1 cellular context compared by ENCODE assay signal in the genomic region with DNA sequence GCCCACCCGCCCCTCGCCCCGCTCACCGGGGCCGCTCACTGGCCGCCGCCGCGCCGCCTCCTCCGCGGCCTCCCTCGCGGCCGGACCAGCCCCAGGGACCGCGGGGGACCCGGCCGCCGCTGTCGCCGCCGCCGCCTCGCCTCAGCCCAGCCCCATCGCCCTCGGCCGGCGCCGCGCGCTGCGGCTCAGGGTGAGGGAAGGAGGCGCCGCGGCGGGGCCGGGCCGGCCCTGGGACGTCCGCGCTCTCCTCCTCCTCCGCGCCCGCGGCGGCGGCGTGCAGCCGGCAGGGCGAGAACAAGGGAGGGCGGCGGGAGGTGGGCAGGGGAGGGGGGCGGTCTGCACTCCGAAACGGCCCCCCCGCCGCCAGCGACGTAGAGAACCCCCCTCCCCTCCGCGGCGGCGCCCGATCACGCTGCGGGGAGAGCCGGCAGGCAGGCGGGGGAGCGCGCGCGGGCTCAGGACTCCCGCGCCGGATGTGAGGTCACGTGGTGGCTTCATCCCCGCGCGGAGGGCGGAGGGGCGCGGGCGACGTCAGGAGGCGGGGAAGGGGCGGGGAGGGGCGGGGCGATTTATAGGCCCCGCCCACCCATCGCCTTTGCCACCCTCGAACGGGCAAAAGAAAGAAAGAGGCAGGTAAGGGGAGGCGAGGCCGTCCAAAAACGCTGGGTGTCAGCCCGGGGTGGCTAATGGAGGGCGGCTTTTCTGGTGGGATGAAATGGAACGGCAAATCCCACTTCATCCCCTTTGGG.
TF ChIP-seq lines count a peak whose summit lies in the region.

A gene (minus strand): TSS at position 463 of the 749 bp plus-strand sequence. CDS start 24,812 bp downstream, outside the sequence.

TF ChIP-seq in K562, 482 proteins besides CTCF, POLR2A, EP300 and RAD21 (continued from another document):
- TF ChIP-seq SIN3A (IDR thresholded peaks at IDR 0.05; ENCODE audit: borderline replicate concordance in 2 of 2, control insufficient read depth in 1 of 2, low read depth in 2 of 2, low read length in 2 of 2) = peak; percentile 9 to 42; a peak in 1 of 4 replicates
- TF ChIP-seq, protein P1, sequence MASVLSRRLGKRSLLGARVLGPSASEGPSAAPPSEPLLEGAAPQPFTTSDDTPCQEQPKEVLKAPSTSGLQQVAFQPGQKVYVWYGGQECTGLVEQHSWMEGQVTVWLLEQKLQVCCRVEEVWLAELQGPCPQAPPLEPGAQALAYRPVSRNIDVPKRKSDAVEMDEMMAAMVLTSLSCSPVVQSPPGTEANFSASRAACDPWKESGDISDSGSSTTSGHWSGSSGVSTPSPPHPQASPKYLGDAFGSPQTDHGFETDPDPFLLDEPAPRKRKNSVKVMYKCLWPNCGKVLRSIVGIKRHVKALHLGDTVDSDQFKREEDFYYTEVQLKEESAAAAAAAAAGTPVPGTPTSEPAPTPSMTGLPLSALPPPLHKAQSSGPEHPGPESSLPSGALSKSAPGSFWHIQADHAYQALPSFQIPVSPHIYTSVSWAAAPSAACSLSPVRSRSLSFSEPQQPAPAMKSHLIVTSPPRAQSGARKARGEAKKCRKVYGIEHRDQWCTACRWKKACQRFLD (CRISPR knock-in tag; IDR thresholded peaks at IDR 0.05) = peak; percentile 35; the same call in 1 of the 2 replicates
- TF ChIP-seq POLR2G (IDR thresholded peaks at IDR 0.05; ENCODE audit: low read depth, low read length) = peak; percentile 85
- TF ChIP-seq, protein P2, sequence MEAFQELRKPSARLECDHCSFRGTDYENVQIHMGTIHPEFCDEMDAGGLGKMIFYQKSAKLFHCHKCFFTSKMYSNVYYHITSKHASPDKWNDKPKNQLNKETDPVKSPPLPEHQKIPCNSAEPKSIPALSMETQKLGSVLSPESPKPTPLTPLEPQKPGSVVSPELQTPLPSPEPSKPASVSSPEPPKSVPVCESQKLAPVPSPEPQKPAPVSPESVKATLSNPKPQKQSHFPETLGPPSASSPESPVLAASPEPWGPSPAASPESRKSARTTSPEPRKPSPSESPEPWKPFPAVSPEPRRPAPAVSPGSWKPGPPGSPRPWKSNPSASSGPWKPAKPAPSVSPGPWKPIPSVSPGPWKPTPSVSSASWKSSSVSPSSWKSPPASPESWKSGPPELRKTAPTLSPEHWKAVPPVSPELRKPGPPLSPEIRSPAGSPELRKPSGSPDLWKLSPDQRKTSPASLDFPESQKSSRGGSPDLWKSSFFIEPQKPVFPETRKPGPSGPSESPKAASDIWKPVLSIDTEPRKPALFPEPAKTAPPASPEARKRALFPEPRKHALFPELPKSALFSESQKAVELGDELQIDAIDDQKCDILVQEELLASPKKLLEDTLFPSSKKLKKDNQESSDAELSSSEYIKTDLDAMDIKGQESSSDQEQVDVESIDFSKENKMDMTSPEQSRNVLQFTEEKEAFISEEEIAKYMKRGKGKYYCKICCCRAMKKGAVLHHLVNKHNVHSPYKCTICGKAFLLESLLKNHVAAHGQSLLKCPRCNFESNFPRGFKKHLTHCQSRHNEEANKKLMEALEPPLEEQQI (IDR thresholded peaks at IDR 0.05) = no peak
- TF ChIP-seq ZBTB17 (CRISPR knock-in tag; IDR thresholded peaks at IDR 0.05) = no peak
- peak; percentile 69; the same call in 1 of the 2 replicates for TF ChIP-seq SP1 (CRISPR knock-in tag; IDR thresholded peaks at IDR 0.05)
- TF ChIP-seq BACH1 (tag; IDR thresholded peaks at IDR 0.05) = no peak
- TF ChIP-seq, protein P3, sequence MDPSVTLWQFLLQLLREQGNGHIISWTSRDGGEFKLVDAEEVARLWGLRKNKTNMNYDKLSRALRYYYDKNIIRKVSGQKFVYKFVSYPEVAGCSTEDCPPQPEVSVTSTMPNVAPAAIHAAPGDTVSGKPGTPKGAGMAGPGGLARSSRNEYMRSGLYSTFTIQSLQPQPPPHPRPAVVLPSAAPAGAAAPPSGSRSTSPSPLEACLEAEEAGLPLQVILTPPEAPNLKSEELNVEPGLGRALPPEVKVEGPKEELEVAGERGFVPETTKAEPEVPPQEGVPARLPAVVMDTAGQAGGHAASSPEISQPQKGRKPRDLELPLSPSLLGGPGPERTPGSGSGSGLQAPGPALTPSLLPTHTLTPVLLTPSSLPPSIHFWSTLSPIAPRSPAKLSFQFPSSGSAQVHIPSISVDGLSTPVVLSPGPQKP (CRISPR knock-in tag; IDR thresholded peaks at IDR 0.05) = no peak
- peak; percentile 62 for TF ChIP-seq RBBP5 (IDR thresholded peaks at IDR 0.05; ENCODE audit: borderline replicate concordance, insufficient read depth, low read length, poor library complexity, severe bottlenecking)
- TF ChIP-seq ZNF778 (CRISPR knock-in tag; IDR thresholded peaks at IDR 0.05) = no peak
- TF ChIP-seq, protein P4, sequence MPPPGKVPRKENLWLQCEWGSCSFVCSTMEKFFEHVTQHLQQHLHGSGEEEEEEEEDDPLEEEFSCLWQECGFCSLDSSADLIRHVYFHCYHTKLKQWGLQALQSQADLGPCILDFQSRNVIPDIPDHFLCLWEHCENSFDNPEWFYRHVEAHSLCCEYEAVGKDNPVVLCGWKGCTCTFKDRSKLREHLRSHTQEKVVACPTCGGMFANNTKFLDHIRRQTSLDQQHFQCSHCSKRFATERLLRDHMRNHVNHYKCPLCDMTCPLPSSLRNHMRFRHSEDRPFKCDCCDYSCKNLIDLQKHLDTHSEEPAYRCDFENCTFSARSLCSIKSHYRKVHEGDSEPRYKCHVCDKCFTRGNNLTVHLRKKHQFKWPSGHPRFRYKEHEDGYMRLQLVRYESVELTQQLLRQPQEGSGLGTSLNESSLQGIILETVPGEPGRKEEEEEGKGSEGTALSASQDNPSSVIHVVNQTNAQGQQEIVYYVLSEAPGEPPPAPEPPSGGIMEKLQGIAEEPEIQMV (tag; conservative IDR thresholded peaks at IDR 0.05; ENCODE audit: low read depth) = no peak
- TF ChIP-seq, protein P5, sequence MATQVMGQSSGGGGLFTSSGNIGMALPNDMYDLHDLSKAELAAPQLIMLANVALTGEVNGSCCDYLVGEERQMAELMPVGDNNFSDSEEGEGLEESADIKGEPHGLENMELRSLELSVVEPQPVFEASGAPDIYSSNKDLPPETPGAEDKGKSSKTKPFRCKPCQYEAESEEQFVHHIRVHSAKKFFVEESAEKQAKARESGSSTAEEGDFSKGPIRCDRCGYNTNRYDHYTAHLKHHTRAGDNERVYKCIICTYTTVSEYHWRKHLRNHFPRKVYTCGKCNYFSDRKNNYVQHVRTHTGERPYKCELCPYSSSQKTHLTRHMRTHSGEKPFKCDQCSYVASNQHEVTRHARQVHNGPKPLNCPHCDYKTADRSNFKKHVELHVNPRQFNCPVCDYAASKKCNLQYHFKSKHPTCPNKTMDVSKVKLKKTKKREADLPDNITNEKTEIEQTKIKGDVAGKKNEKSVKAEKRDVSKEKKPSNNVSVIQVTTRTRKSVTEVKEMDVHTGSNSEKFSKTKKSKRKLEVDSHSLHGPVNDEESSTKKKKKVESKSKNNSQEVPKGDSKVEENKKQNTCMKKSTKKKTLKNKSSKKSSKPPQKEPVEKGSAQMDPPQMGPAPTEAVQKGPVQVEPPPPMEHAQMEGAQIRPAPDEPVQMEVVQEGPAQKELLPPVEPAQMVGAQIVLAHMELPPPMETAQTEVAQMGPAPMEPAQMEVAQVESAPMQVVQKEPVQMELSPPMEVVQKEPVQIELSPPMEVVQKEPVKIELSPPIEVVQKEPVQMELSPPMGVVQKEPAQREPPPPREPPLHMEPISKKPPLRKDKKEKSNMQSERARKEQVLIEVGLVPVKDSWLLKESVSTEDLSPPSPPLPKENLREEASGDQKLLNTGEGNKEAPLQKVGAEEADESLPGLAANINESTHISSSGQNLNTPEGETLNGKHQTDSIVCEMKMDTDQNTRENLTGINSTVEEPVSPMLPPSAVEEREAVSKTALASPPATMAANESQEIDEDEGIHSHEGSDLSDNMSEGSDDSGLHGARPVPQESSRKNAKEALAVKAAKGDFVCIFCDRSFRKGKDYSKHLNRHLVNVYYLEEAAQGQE (CRISPR knock-in tag; IDR thresholded peaks at IDR 0.05; ENCODE audit: low read depth) = no peak
- TF ChIP-seq PRMT5 (CRISPR knock-in tag; IDR thresholded peaks at IDR 0.05) = no peak
- TF ChIP-seq NR1H2 (CRISPR knock-in tag; IDR thresholded peaks at IDR 0.05) = no peak
- TF ChIP-seq ZNF699 (CRISPR knock-in tag; IDR thresholded peaks at IDR 0.05; ENCODE audit: insufficient replicate concordance) = no peak
- TF ChIP-seq, protein P6, sequence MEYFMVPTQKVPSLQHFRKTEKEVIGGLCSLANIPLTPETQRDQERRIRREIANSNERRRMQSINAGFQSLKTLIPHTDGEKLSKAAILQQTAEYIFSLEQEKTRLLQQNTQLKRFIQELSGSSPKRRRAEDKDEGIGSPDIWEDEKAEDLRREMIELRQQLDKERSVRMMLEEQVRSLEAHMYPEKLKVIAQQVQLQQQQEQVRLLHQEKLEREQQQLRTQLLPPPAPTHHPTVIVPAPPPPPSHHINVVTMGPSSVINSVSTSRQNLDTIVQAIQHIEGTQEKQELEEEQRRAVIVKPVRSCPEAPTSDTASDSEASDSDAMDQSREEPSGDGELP (CRISPR knock-in tag; IDR thresholded peaks at IDR 0.05; ENCODE audit: borderline replicate concordance) = peak; percentile 2; the same call in 1 of the 2 replicates
- TF ChIP-seq ERF (CRISPR knock-in tag; IDR thresholded peaks at IDR 0.05) = no peak
- peak in 1 of 2 experiments; percentile 32; a peak in 2 of 4 replicates for TF ChIP-seq HDAC1 (IDR thresholded peaks at IDR 0.05)
- TF ChIP-seq, protein P7, sequence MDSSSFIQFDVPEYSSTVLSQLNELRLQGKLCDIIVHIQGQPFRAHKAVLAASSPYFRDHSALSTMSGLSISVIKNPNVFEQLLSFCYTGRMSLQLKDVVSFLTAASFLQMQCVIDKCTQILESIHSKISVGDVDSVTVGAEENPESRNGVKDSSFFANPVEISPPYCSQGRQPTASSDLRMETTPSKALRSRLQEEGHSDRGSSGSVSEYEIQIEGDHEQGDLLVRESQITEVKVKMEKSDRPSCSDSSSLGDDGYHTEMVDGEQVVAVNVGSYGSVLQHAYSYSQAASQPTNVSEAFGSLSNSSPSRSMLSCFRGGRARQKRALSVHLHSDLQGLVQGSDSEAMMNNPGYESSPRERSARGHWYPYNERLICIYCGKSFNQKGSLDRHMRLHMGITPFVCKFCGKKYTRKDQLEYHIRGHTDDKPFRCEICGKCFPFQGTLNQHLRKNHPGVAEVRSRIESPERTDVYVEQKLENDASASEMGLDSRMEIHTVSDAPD (CRISPR knock-in tag; IDR thresholded peaks at IDR 0.05) = no peak
- TF ChIP-seq, protein P8, sequence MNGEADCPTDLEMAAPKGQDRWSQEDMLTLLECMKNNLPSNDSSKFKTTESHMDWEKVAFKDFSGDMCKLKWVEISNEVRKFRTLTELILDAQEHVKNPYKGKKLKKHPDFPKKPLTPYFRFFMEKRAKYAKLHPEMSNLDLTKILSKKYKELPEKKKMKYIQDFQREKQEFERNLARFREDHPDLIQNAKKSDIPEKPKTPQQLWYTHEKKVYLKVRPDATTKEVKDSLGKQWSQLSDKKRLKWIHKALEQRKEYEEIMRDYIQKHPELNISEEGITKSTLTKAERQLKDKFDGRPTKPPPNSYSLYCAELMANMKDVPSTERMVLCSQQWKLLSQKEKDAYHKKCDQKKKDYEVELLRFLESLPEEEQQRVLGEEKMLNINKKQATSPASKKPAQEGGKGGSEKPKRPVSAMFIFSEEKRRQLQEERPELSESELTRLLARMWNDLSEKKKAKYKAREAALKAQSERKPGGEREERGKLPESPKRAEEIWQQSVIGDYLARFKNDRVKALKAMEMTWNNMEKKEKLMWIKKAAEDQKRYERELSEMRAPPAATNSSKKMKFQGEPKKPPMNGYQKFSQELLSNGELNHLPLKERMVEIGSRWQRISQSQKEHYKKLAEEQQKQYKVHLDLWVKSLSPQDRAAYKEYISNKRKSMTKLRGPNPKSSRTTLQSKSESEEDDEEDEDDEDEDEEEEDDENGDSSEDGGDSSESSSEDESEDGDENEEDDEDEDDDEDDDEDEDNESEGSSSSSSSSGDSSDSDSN (IDR thresholded peaks at IDR 0.05; ENCODE audit: borderline replicate concordance in 1 of 2, low read depth in 2 of 2, low read length in 2 of 2) = peak; percentile 28 to 65; a peak in 1 of 4 replicates
- TF ChIP-seq FOXJ2 (tag; IDR thresholded peaks at IDR 0.05) = no peak
- peak; percentile 70 for TF ChIP-seq POLR2H (tag; IDR thresholded peaks at IDR 0.05; ENCODE audit: low read depth)
- TF ChIP-seq RFX7 (CRISPR knock-in tag; IDR thresholded peaks at IDR 0.05) = no peak
- TF ChIP-seq ZNF76 (CRISPR knock-in tag; IDR thresholded peaks at IDR 0.05; ENCODE audit: borderline replicate concordance) = no peak
- TF ChIP-seq CHD2 (IDR thresholded peaks at IDR 0.05; ENCODE audit: low read depth, low read length) = no peak
- TF ChIP-seq WHSC1 (IDR thresholded peaks at IDR 0.05; ENCODE audit: low read length) = no peak
- peak; percentile 26 for TF ChIP-seq TBP (optimal IDR thresholded peaks at IDR 0.05; ENCODE audit: low read depth, low read length)
- TF ChIP-seq, protein P9, sequence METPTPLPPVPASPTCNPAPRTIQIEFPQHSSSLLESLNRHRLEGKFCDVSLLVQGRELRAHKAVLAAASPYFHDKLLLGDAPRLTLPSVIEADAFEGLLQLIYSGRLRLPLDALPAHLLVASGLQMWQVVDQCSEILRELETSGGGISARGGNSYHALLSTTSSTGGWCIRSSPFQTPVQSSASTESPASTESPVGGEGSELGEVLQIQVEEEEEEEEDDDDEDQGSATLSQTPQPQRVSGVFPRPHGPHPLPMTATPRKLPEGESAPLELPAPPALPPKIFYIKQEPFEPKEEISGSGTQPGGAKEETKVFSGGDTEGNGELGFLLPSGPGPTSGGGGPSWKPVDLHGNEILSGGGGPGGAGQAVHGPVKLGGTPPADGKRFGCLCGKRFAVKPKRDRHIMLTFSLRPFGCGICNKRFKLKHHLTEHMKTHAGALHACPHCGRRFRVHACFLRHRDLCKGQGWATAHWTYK (CRISPR knock-in tag; IDR thresholded peaks at IDR 0.05) = no peak
- TF ChIP-seq BHLHE40 (IDR thresholded peaks at IDR 0.05; ENCODE audit: low read length) = peak; percentile 49
